8 cellular contexts compared by ENCODE assay signal in genomic region chr2:230416061-230416721, GRCh38. TPM values are rescaled to one million over a fixed set of nuclear protein-coding genes. Genes with fewer than 3 reads are reported as not detected.
DNase-seq lines count a peak whose midpoint lies in the region.

SP100 (plus strand) TSS chr2:230416201; CDS start chr2:230416297, 96 bp downstream.

- DNase-seq in GM04503 (ENCODE audit: low read depth) (peak; percentile 57), H7 (peak; percentile 32), MV-4-11 (lab: John Stamatoyannopoulos, UW) (peak; percentile 93), NCI-H524 treated with DMSO at 0.1 percent for 48 hours (lab: John Stamatoyannopoulos, UW) (no peak)
- DNase-seq in activated CD4-positive, alpha-beta T cell treated with anti-CD3 and anti-CD28 coated beads, Interleukin-2, amount 50 U/mL, for 4 hours: peak; percentile 66 to 72
- DNase-seq in effector CD4-positive, alpha-beta T cell: peak; percentile 71
- DNase-seq in stimulated activated naive CD4-positive, alpha-beta T cell (lab: John Stamatoyannopoulos, UW): peak; percentile 54 to 77 (median 66)

- H3K9me3 ChIP-seq in muscle layer of colon (ENCODE audit: low read length): no peaks in the 10 kb centered on the region

- H3K27me3 ChIP-seq in H7 (ENCODE audit: control insufficient read depth, insufficient read depth, low read length) (peaks cover 15% of the 10 kb centered on the region), muscle layer of colon (ENCODE audit: control insufficient read depth in 1 of 2, insufficient read depth in 2 of 2, low read length in 2 of 2) (no peaks in the 10 kb centered on the region)

- H3K36me3 ChIP-seq in H7 (replicated peaks; ENCODE audit: control insufficient read depth, insufficient read depth, low read length): no peaks in the 10 kb centered on the region
- H3K36me3 ChIP-seq in muscle layer of colon (ENCODE audit: insufficient read depth, low read length): peaks cover 3% of the 10 kb centered on the region

- peak within 1 kb of the TSS; percentile 78 for H3K27ac ChIP-seq in muscle layer of colon (ENCODE audit: low read depth, low read length)

- H3K4me3 ChIP-seq in H7 (ENCODE audit: insufficient read depth, low read depth, low read length) (no peak within 1 kb of the TSS), muscle layer of colon (ENCODE audit: low read depth in 1 of 2, low read length in 2 of 2) (peak within 1 kb of the TSS; percentile 38 to 90)

- peak within 1 kb of the TSS; percentile 91 for H3K9ac ChIP-seq in muscle layer of colon (ENCODE audit: low read length)

- peaks cover 37% of the 10 kb centered on the region for H3K4me1 ChIP-seq in muscle layer of colon (ENCODE audit: insufficient read depth, low read length)

RNA-seq across cellular contexts. Expression of gene SP100, which starts in this region (rescaled TPM):
- 0.15 TPM in 1 of 2 replicates, not detected in the other for total RNA-seq in H7 (2014; rRNA removed; shearing (Covaris generic))

Comparison
In these comparisons a context has a peak if more than half of its experiments do, and no peak if none do; other contexts are left out.
1. Peak in DNase-seq in H7; RNA of the gene not detected or under 1 TPM.